In genomic region chr10:119080521-119081259, GRCh38 we compare ENCODE assay signal across 8 cellular contexts. TPM values are rescaled to one million over a fixed set of nuclear protein-coding genes. Genes with fewer than 3 reads are reported as not detected.
A peak's percentile ranks its signal among the peaks of the same experiment; 100 is the strongest.
DNase-seq lines count a peak whose midpoint lies in the region; ATAC-seq and TF ChIP-seq lines count a peak whose summit lies in the region.

Gene EIF3A, minus strand, starts transcription at chr10:119080817. Its CDS starts 141 bp downstream, at chr10:119080676.

- H3K9ac ChIP-seq in HUES64 (ENCODE audit: low read depth, low read length), result peak within 1 kb of the TSS; percentile 100
- peak within 1 kb of the TSS; percentile 73 for H3K9ac ChIP-seq in muscle layer of colon (ENCODE audit: low read length)

- H3K4me1 Mint-ChIP-seq in activated T-cell treated with anti-CD3 and anti-CD28 coated beads, Interleukin-2, amount 50 U/mL, for 4 hours (ENCODE audit: low read depth), result peaks cover 39% of the 10 kb centered on the region

- H3K9me3 Mint-ChIP-seq in activated T-cell treated with anti-CD3 and anti-CD28 coated beads, Interleukin-2, amount 50 U/mL, for 4 hours, result no peaks in the 10 kb centered on the region

- under 1% methylated on average over 74 of the region's 74 CpGs for WGBS in HUES64

- H3K4me3 ChIP-seq in HUES64 (ENCODE audit: low read length) (peak within 1 kb of the TSS; percentile 91), muscle layer of colon (ENCODE audit: low read depth in 1 of 2, low read length in 2 of 2) (peak within 1 kb of the TSS; percentile 74 to 99)

- H3K27me3 Mint-ChIP-seq in activated T-cell treated with anti-CD3 and anti-CD28 coated beads, Interleukin-2, amount 50 U/mL, for 4 hours (ENCODE audit: low read depth), result no peaks in the 10 kb centered on the region

- no peaks in the 10 kb centered on the region for H3K9me3 ChIP-seq in HUES64 (ENCODE audit: insufficient read depth, low read depth, low read length)
- no peaks in the 10 kb centered on the region for H3K9me3 ChIP-seq in muscle layer of colon (ENCODE audit: low read length)

- H3K27ac ChIP-seq in HUES64 (ENCODE audit: low read depth, low read length) (peak within 1 kb of the TSS; percentile 97), muscle layer of colon (ENCODE audit: low read depth, low read length) (peak within 1 kb of the TSS; percentile 99)

- H3K36me3 ChIP-seq in HUES64 (ENCODE audit: insufficient read depth, low read length), result peaks cover 16% of the 10 kb centered on the region; the same call in 1 of the 2 replicates
- no peaks in the 10 kb centered on the region for H3K36me3 ChIP-seq in muscle layer of colon (ENCODE audit: insufficient read depth, low read length)

- peak; percentile 72 for ATAC-seq in GM21447 (IDR thresholded peaks at IDR 0.05; ENCODE audit: unreplicated experiment)
- peak; percentile 89 to 91 for ATAC-seq in activated T-cell treated with anti-CD3 and anti-CD28 coated beads, Interleukin-2, amount 50 U/mL, for 4 hours
- ATAC-seq in esophagus mucosa, result peak; percentile 96

- peaks cover 18% of the 10 kb centered on the region for H3K36me3 Mint-ChIP-seq in activated T-cell treated with anti-CD3 and anti-CD28 coated beads, Interleukin-2, amount 50 U/mL, for 4 hours (ENCODE audit: insufficient read depth)

- H3K4me1 ChIP-seq in HUES64 (ENCODE audit: insufficient read depth, low read length), result peaks cover 12% of the 10 kb centered on the region
- peaks cover 15% of the 10 kb centered on the region for H3K4me1 ChIP-seq in muscle layer of colon (ENCODE audit: insufficient read depth, low read length)

- H3K27me3 ChIP-seq in HUES64 (ENCODE audit: insufficient read depth, low read length) (no peaks in the 10 kb centered on the region), muscle layer of colon (ENCODE audit: control insufficient read depth in 1 of 2, insufficient read depth in 2 of 2, low read length in 2 of 2) (no peaks in the 10 kb centered on the region)

- peak; percentile 84 for DNase-seq in DMS114 treated with DMSO at 0.1 percent for 48 hours (lab: John Stamatoyannopoulos, UW; ENCODE audit: unreplicated experiment)
- DNase-seq in activated T-cell treated with anti-CD3 and anti-CD28 coated beads, Interleukin-2, amount 50 U/mL, for 4 hours, result peak; percentile 87
- peak; percentile 82 to 84 for DNase-seq in stimulated activated CD8-positive, alpha-beta memory T cell treated with anti-CD3 and anti-CD28 coated beads, Interleukin-7, amount 100 ng/mL, for 1 hour (ENCODE audit: low read depth in 2 of 2)

- H3K4me3 Mint-ChIP-seq in activated T-cell treated with anti-CD3 and anti-CD28 coated beads, Interleukin-2, amount 50 U/mL, for 4 hours, result peak within 1 kb of the TSS; percentile 99

TF ChIP-seq in PFSK-1, 5 proteins besides CTCF, POLR2A, EP300 and RAD21:
- TF ChIP-seq POLR2AphosphoS5 (IDR thresholded peaks at IDR 0.05; ENCODE audit: low read depth, low read length) (peak; percentile 96), TAF1 (IDR thresholded peaks at IDR 0.05; ENCODE audit: borderline replicate concordance, insufficient read depth, low read length) (peak; percentile 98), FOXP2 (optimal IDR thresholded peaks at IDR 0.05; ENCODE audit: borderline replicate concordance, extremely low read depth, extremely low read length, insufficient read depth) (peak; percentile 72), SIN3A (IDR thresholded peaks at IDR 0.05; ENCODE audit: borderline replicate concordance, insufficient read depth, low read length) (no peak)

RNA-seq across cellular contexts. Expression of gene EIF3A, which starts in this region (rescaled TPM):
- 152 TPM for polyA plus RNA-seq in HUES64 (2013, experiment 1 of 2)
- polyA plus RNA-seq in HUES64 (2013, experiment 2 of 2), result 152 TPM
- 108 TPM for polyA plus RNA-seq in PFSK-1 (2012; ENCODE audit: insufficient read length, low read depth)
- 100 to 1,000 TPM; 188 to 194 (median 194) TPM for total RNA-seq in activated T-cell treated with anti-CD3 and anti-CD28 coated beads, Interleukin-2, amount 50 U/mL, for 4 hours
- 88.2 TPM for total RNA-seq in esophagus mucosa

Comparison
In these comparisons a context has a peak if more than half of its experiments do, and no peak if none do; other contexts are left out.
1. Peak in every context shown above with its lines: DNase-seq, ATAC-seq, H3K4me3 ChIP-seq and H3K27ac ChIP-seq.